Comparison of ENCODE assay signal across 18 cellular contexts in genomic region chr7:149727053-149727452, GRCh38. TPM values are rescaled to one million over a fixed set of nuclear protein-coding genes. Genes with fewer than 3 reads are reported as not detected.
DNase-seq lines count a peak whose midpoint lies in the region; ATAC-seq and TF ChIP-seq lines count a peak whose summit lies in the region.
"Had no signal": no experiment of that assay in that cellular context is flagged by ENCODE, and none has a peak within 500 bp of the region (broad histone marks: within the 10 kb centered on the region; RNA-seq: fewer than 3 reads in every experiment).

No MANE protein-coding gene starts in this region.

- no peak overlapping the region for H3K4me3 Mint-ChIP-seq in chondrocyte (ENCODE audit: unreplicated experiment)
- peak overlapping the region; percentile 34 for H3K4me3 Mint-ChIP-seq in nephron progenitor cell

- no peaks in the 10 kb centered on the region for H3K9me3 ChIP-seq in stomach smooth muscle (ENCODE audit: control insufficient read depth in 2 of 2, low read length in 2 of 2)
- H3K9me3 ChIP-seq: BLaER1 treated with 17β-estradiol and CSF1 and Interleukin-3, amounts not matched to agents 10 nM and 100 nM had no signal

- H3K36me3 ChIP-seq in stomach smooth muscle (ENCODE audit: control insufficient read depth in 2 of 2, insufficient read depth in 2 of 2, low read length in 2 of 2), result peaks cover 57 to 64% of the 10 kb centered on the region in 2 donors

- H3K4me1 ChIP-seq in stomach smooth muscle (ENCODE audit: control insufficient read depth, insufficient read depth, low read length), result peaks cover 18% of the 10 kb centered on the region

- H3K27me3 Mint-ChIP-seq in chondrocyte (ENCODE audit: low read depth) (no peaks in the 10 kb centered on the region), nephron progenitor cell (ENCODE audit: low read depth, poor library complexity) (no peaks in the 10 kb centered on the region)

- no peaks in the 10 kb centered on the region for H3K27me3 ChIP-seq in stomach smooth muscle (ENCODE audit: control insufficient read depth in 1 of 2, insufficient read depth in 2 of 2, low read length in 2 of 2)
- H3K27me3 ChIP-seq: BLaER1 treated with 17β-estradiol and CSF1 and Interleukin-3, amounts not matched to agents 10 nM and 100 nM had no signal

- peak; percentile 55 for DNase-seq in activated effector memory CD4-positive, alpha-beta T cell treated with anti-CD3 and anti-CD28 coated beads, Interleukin-2, amount 50 U/mL, for 16 hours
- DNase-seq in activated effector memory CD4-positive, alpha-beta T cell treated with Interleukin-2 at 50 U/mL for 16 hours, result no peak
- DNase-seq in chondrocyte (ENCODE audit: low spot score), result peak; percentile 30
- DNase-seq in nephron progenitor cell, result no peak
- DNase-seq in NCI-H1930 (lab: John Stamatoyannopoulos, UW), result no peak
- DNase-seq in activated CD4-positive, alpha-beta T cell treated with anti-CD3 and anti-CD28 coated beads for 1 hour, result no peak
- DNase-seq: 8988T, DMS153, EL, KG1, NCI-H1048, NCI-H2171, NCI-H446 treated with DMSO at 0.1 percent for 48 hours, NCI-H82, RPMI8226 had no signal

- H3K27ac Mint-ChIP-seq in chondrocyte (ENCODE audit: unreplicated experiment), result no peak overlapping the region
- peak overlapping the region; percentile 98 for H3K27ac Mint-ChIP-seq in nephron progenitor cell

- no peaks in the 10 kb centered on the region for H3K4me1 Mint-ChIP-seq in chondrocyte (ENCODE audit: low read depth)
- H3K4me1 Mint-ChIP-seq in nephron progenitor cell, result peaks cover 20% of the 10 kb centered on the region

- H3K9ac ChIP-seq in stomach smooth muscle (ENCODE audit: low read length in 2 of 2), result peak overlapping the region; percentile 21 to 32

- TF ChIP-seq POLR2A in GM18505 (IDR thresholded peaks at IDR 0.05; ENCODE audit: borderline replicate concordance, extremely low read depth, insufficient read depth, insufficient read length), result no peak

- no peak overlapping the region for H3K4me3 ChIP-seq in stomach smooth muscle (ENCODE audit: low read length in 2 of 2)
- H3K4me3 ChIP-seq: BLaER1 treated with 17β-estradiol and CSF1 and Interleukin-3, amounts not matched to agents 10 nM and 100 nM had no signal

- TF ChIP-seq CTCF in chondrocyte (IDR thresholded peaks at IDR 0.05) (no peak), nephron progenitor cell (IDR thresholded peaks at IDR 0.05) (no peak)

- H3K36me3 Mint-ChIP-seq in chondrocyte (ENCODE audit: low read depth) (peaks cover 27% of the 10 kb centered on the region), nephron progenitor cell (ENCODE audit: low read depth) (peaks cover 21% of the 10 kb centered on the region)

- peak overlapping the region; percentile 64 for H3K27ac ChIP-seq in stomach smooth muscle (ENCODE audit: low read length)
- H3K27ac ChIP-seq: BLaER1 treated with 17β-estradiol and CSF1 and Interleukin-3, amounts not matched to agents 10 nM and 100 nM had no signal

- ATAC-seq in GM18505 (IDR thresholded peaks at IDR 0.05; ENCODE audit: unreplicated experiment), result no peak

- H3K9me3 Mint-ChIP-seq in chondrocyte (ENCODE audit: low read depth) (no peaks in the 10 kb centered on the region), nephron progenitor cell (no peaks in the 10 kb centered on the region)

RNA-seq across cellular contexts. Expression of gene ZNF467, which starts 46.3 kb away (rescaled TPM):
- 2.3 to 3.5 TPM (median 3.1 TPM) in 3 replicates for total RNA-seq in chondrocyte

Comparison
In these comparisons a context has a peak if more than half of its experiments do, and no peak if none do; other contexts are left out.
1. DNase-seq: peak in activated effector memory CD4-positive, alpha-beta T cell treated with anti-CD3 and anti-CD28 coated beads, Interleukin-2, amount 50 U/mL, for 16 hours (single experiment) and chondrocyte (single experiment); none in activated effector memory CD4-positive, alpha-beta T cell treated with Interleukin-2 at 50 U/mL for 16 hours (single experiment), nephron progenitor cell (single experiment), NCI-H1930 (0 of 2) and activated CD4-positive, alpha-beta T cell treated with anti-CD3 and anti-CD28 coated beads for 1 hour (single experiment).